Comparison of ENCODE assay signal across 1 cellular context in the genomic region with DNA sequence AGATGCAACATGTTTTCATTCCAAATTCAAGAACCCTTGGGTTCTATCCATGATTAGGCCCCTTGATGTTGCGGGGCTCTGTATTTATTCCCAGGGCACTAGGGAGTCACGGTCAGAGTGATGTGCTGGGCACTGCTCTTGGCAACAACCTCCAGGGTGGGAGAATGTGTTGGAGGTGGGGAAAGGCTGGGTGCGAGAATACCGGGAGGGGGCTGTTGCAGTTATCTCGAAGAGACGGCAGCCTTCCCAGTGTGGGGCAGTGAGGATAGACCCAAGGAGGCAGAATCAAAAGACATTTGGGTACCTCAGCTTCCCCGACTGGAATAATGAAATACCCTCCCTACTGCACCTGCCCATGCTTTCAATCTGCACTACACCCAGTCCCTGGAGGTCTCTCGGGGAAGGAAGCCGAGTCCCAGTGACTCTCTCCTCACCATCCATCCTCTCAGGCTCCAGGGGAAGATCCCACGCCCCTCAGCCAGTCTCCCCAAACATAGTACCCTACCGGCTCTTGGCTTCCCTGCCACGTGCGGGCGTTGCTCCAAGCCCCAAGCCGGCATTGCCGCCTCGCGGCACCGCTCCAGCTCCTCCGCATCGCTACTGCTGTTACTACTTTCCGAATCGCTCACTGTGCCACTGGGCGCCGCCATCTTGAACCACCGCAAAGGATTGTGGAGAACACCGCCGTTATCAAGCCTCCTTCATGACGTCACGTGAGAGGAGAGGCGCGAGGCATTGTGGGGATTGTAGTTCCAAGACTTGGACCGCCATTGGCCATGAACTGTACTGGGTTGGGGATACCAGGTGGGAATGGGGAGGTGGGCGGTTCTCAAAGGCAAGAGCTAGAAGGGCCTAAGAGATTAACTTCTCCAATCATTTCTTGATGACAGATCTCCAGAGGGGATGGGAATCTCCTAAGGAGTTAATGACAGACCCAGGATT.
TF ChIP-seq lines count a peak whose summit lies in the region.

A gene with protein sequence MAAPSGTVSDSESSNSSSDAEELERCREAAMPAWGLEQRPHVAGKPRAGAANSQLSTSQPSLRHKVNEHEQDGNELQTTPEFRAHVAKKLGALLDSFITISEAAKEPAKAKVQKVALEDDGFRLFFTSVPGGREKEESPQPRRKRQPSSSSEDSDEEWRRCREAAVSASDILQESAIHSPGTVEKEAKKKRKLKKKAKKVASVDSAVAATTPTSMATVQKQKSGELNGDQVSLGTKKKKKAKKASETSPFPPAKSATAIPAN (minus strand): TSS at position 663 of the 942 bp plus-strand sequence. CDS start 13 bp downstream, at position 650.

TF ChIP-seq in WTC11, 78 proteins besides CTCF, POLR2A, EP300 and RAD21 (continued from another document):
- TF ChIP-seq, protein P1, sequence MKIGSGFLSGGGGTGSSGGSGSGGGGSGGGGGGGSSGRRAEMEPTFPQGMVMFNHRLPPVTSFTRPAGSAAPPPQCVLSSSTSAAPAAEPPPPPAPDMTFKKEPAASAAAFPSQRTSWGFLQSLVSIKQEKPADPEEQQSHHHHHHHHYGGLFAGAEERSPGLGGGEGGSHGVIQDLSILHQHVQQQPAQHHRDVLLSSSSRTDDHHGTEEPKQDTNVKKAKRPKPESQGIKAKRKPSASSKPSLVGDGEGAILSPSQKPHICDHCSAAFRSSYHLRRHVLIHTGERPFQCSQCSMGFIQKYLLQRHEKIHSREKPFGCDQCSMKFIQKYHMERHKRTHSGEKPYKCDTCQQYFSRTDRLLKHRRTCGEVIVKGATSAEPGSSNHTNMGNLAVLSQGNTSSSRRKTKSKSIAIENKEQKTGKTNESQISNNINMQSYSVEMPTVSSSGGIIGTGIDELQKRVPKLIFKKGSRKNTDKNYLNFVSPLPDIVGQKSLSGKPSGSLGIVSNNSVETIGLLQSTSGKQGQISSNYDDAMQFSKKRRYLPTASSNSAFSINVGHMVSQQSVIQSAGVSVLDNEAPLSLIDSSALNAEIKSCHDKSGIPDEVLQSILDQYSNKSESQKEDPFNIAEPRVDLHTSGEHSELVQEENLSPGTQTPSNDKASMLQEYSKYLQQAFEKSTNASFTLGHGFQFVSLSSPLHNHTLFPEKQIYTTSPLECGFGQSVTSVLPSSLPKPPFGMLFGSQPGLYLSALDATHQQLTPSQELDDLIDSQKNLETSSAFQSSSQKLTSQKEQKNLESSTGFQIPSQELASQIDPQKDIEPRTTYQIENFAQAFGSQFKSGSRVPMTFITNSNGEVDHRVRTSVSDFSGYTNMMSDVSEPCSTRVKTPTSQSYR (CRISPR knock-in tag; IDR thresholded peaks at IDR 0.05), result no peak
- TF ChIP-seq SOX15 (CRISPR knock-in tag; IDR thresholded peaks at IDR 0.05), result no peak
- TF ChIP-seq CREM (CRISPR knock-in tag; IDR thresholded peaks at IDR 0.05), result peak; percentile 90; the same call in 1 of the 2 replicates
- TF ChIP-seq, protein P2, sequence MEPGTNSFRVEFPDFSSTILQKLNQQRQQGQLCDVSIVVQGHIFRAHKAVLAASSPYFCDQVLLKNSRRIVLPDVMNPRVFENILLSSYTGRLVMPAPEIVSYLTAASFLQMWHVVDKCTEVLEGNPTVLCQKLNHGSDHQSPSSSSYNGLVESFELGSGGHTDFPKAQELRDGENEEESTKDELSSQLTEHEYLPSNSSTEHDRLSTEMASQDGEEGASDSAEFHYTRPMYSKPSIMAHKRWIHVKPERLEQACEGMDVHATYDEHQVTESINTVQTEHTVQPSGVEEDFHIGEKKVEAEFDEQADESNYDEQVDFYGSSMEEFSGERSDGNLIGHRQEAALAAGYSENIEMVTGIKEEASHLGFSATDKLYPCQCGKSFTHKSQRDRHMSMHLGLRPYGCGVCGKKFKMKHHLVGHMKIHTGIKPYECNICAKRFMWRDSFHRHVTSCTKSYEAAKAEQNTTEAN (CRISPR knock-in tag; IDR thresholded peaks at IDR 0.05), result no peak
- no peak for TF ChIP-seq ZNF423 (CRISPR knock-in tag; IDR thresholded peaks at IDR 0.05)
- peak; percentile 78; the same call in 1 of the 2 replicates for TF ChIP-seq ZBTB21 (CRISPR knock-in tag; IDR thresholded peaks at IDR 0.05; ENCODE audit: borderline replicate concordance)
